In genomic region chr14:78175412-78175811, GRCh38 we compare ENCODE assay signal across 10 cellular contexts.
"Had no signal": no experiment of that assay in that cellular context is flagged by ENCODE, and none has a peak within 500 bp of the region (broad histone marks: within the 10 kb centered on the region; RNA-seq: fewer than 3 reads in every experiment).

No MANE protein-coding gene starts in this region.

- ATAC-seq: GM23338, HCT116 had no signal

- DNase-seq: GM23248, GOT3, H7, H9, HCEC 1CT, HFFc6 had no signal

- H2AFZ ChIP-seq: GM23248, GM23338 had no signal

- H3K36me3 ChIP-seq: HAP-1 had no signal

- H3K4me3 Mint-ChIP-seq: GM23338, H9, HFFc6 had no signal

- FAIRE-seq: H54 had no signal

- H3K9ac ChIP-seq: GM23248 had no signal

- H3K9me3 ChIP-seq: HAP-1 had no signal

- H3K27ac ChIP-seq: GM23248 had no signal

- H3K4me2 ChIP-seq: GM23338 had no signal

- H3K4me3 ChIP-seq: GM23248, GM23338, HAP-1 had no signal

- H3K4me1 ChIP-seq: HAP-1 had no signal

- H3K27ac Mint-ChIP-seq: GM23338, H9, HFFc6 had no signal

- H3K9me3 Mint-ChIP-seq: GM23338, H9 had no signal
